ENCODE assay signal across 8 cellular contexts in genomic region chr6:144248470-144249301, GRCh38. TPM values are rescaled to one million over a fixed set of nuclear protein-coding genes. Genes with fewer than 3 reads are reported as not detected.
DNase-seq lines count a peak whose midpoint lies in the region; ATAC-seq and TF ChIP-seq lines count a peak whose summit lies in the region.

No MANE protein-coding gene starts in this region.

- H3K27me3 ChIP-seq in BJ (ENCODE audit: control insufficient read depth, insufficient read depth, low read length) (no peaks in the 10 kb centered on the region), adipocyte (replicated peaks; ENCODE audit: control insufficient read depth, insufficient read depth, low read length) (no peaks in the 10 kb centered on the region)

- H3K4me3 ChIP-seq in BJ (ENCODE audit: low read depth, low read length) (no peak overlapping the region), adipocyte (ENCODE audit: low read length) (peak overlapping the region; percentile 66)

- DNase-seq in BJ (ENCODE audit: low read depth) (peak; percentile 85), adipocyte (ENCODE audit: low read depth) (peak; percentile 91), myocyte (ENCODE audit: low read depth) (peak; percentile 71), activated gamma-delta T cell (lab: John Stamatoyannopoulos, UW) (no peak), left ventricle myocardium superior (no peak), NCI-H1417 (lab: John Stamatoyannopoulos, UW) (no peak)
- DNase-seq in stimulated activated naive CD4-positive, alpha-beta T cell treated with Interleukin-2 at 50 U/mL for 16 hours (lab: John Stamatoyannopoulos, UW), result no peak

- ATAC-seq in HG02610 (IDR thresholded peaks at IDR 0.05; ENCODE audit: unreplicated experiment) (peak; percentile 61), left ventricle myocardium superior (no peak)

- H3K4me1 ChIP-seq in adipocyte (ENCODE audit: control insufficient read depth, insufficient read depth, low read length), result peaks cover 52% of the 10 kb centered on the region

- intact Hi-C loops in left ventricle myocardium superior (cut with micrococcal nuclease), result no loop called here

- CTCF ChIA-PET in BJ (lab: Yijun Ruan, JAX), result interaction anchor here (0.6 to 1.3 kb wide), 3 partner anchors 14 to 854 kb away, joined by 3 to 4 read pairs (median 3); no protein-coding TSS in a partner anchor

- H3K9me3 ChIP-seq in adipocyte (ENCODE audit: control insufficient read depth, low read length), result peaks cover 14% of the 10 kb centered on the region

- H3K36me3 ChIP-seq in BJ (ENCODE audit: control insufficient read depth, insufficient read depth, low read length) (no peaks in the 10 kb centered on the region), adipocyte (ENCODE audit: control insufficient read depth, insufficient read depth, low read length, severe bottlenecking) (no peaks in the 10 kb centered on the region)

- H3K9ac ChIP-seq in adipocyte (ENCODE audit: low read length), result peak overlapping the region; percentile 75

- no peak for TF ChIP-seq CTCF in BJ (IDR thresholded peaks at IDR 0.05; ENCODE audit: insufficient read depth, low read depth, low read length)

- POLR2A ChIA-PET in BJ (lab: Charles Lee), result no interaction called here

RNA-seq across cellular contexts. Expression of gene UTRN, which starts 36.4 kb away (rescaled TPM):
- 25.6 and 33.2 TPM in 2 replicates for polyA plus RNA-seq in BJ (2011; rRNA removed)
- 45.7 and 65.6 TPM in 2 replicates for polyA minus RNA-seq in BJ (2011; rRNA and poly(A)+ RNA removed)
- total RNA-seq in myocyte, result 56.8 and 103 TPM in 2 replicates
- 18.2 TPM for polyA plus RNA-seq in myocyte (2012)
- 72.0 TPM for total RNA-seq in left ventricle myocardium superior

Comparison
In these comparisons a context has a peak if more than half of its experiments do, and no peak if none do; other contexts are left out.
1. DNase-seq: peak in BJ (single experiment), adipocyte (single experiment) and myocyte (single experiment); none in activated gamma-delta T cell (single experiment), left ventricle myocardium superior (single experiment), NCI-H1417 (0 of 3) and stimulated activated naive CD4-positive, alpha-beta T cell treated with Interleukin-2 at 50 U/mL for 16 hours (single experiment).